22 cellular contexts compared by ENCODE assay signal in the genomic region with DNA sequence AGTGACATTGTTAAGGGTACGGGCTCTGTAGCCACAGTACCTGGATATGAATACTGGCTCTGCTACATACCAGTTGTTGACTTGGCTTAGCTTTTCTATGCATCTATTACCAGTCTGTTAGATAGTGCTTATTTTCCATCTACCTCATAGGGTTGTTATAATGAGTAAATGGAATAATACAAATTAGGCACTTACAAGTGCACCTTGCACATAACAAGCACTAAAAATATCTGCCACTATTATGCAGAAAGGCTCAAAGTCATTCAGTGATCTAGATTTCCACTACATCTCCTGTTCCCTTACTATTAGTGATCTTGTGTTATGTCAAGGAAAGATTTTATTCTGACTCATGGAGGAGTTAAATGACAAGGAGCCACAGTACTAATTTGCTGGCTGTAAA.
"Had no signal": no experiment of that assay in that cellular context is flagged by ENCODE, and none has a peak within 500 bp of the region (broad histone marks: within the 10 kb centered on the region; RNA-seq: fewer than 3 reads in every experiment).

No MANE protein-coding gene starts in this region.

- H3K9me3 Mint-ChIP-seq: natural killer cell; neural progenitor cell; stimulated activated memory B cell treated with anti-CD40 and anti-IgM and Interleukin-4, amounts not matched to agents 10 μg/mL and 1 μg/mL and 100 μg/mL, for 72 hours; stimulated activated naive CD8-positive, alpha-beta T cell treated with anti-CD3 and anti-CD28 coated beads, Interleukin-15, Interleukin-2, amounts not matched to agents 100 ng/mL and 50 ng/mL, for 24 hours; type B pancreatic cell had no signal

- DNase-seq: hippocampal formation; kidney glomerular epithelial cell; left cardiac atrium; mesendoderm; naive B cell; natural killer cell; nephron progenitor cell; occipital lobe; psoas muscle; right lobe of liver; stimulated activated CD4-positive, alpha-beta T cell treated with anti-CD3 and anti-CD28 coated beads, Interleukin-1b, Interleukin-23, amount 100 ng/mL, for 48 hours; stimulated activated CD4-positive, alpha-beta T cell treated with anti-CD3 and anti-CD28 coated beads, Interleukin-2, amount 100 ng/mL, for 48 hours; stimulated activated CD4-positive, alpha-beta T cell treated with anti-CD3 and anti-CD28 coated beads, Interleukin-4, amount 100 ng/mL, for 4 hours; stimulated activated CD8-positive, alpha-beta memory T cell treated with anti-CD3 and anti-CD28 coated beads, Interleukin-4, amount 100 ng/mL, for 48 hours; substantia nigra; uterus had no signal

- H3K36me3 Mint-ChIP-seq: mesothelial cell of epicardium, natural killer cell, neural progenitor cell, type B pancreatic cell had no signal

- H3K27ac Mint-ChIP-seq: mesothelial cell of epicardium; naive B cell; natural killer cell; nephron progenitor cell; neural progenitor cell; stimulated activated memory B cell treated with anti-CD40 and anti-IgM and Interleukin-4, amounts not matched to agents 10 μg/mL and 1 μg/mL and 100 μg/mL, for 72 hours; stimulated activated naive CD8-positive, alpha-beta T cell treated with anti-CD3 and anti-CD28 coated beads, Interleukin-15, Interleukin-2, amounts not matched to agents 100 ng/mL and 50 ng/mL, for 24 hours; type B pancreatic cell had no signal

- H3K27me3 Mint-ChIP-seq: naive B cell; stimulated activated memory B cell treated with anti-CD40 and anti-IgM and Interleukin-4, amounts not matched to agents 10 μg/mL and 1 μg/mL and 100 μg/mL, for 72 hours; stimulated activated naive CD8-positive, alpha-beta T cell treated with anti-CD3 and anti-CD28 coated beads, Interleukin-15, Interleukin-2, amounts not matched to agents 100 ng/mL and 50 ng/mL, for 24 hours; type B pancreatic cell had no signal

- H3K4me3 Mint-ChIP-seq: mesothelial cell of epicardium; naive B cell; natural killer cell; nephron progenitor cell; neural progenitor cell; stimulated activated memory B cell treated with anti-CD40 and anti-IgM and Interleukin-4, amounts not matched to agents 10 μg/mL and 1 μg/mL and 100 μg/mL, for 72 hours; stimulated activated naive CD8-positive, alpha-beta T cell treated with anti-CD3 and anti-CD28 coated beads, Interleukin-15, Interleukin-2, amounts not matched to agents 100 ng/mL and 50 ng/mL, for 24 hours; type B pancreatic cell had no signal

- H3K4me1 Mint-ChIP-seq: mesothelial cell of epicardium; natural killer cell; nephron progenitor cell; neural progenitor cell; stimulated activated memory B cell treated with anti-CD40 and anti-IgM and Interleukin-4, amounts not matched to agents 10 μg/mL and 1 μg/mL and 100 μg/mL, for 72 hours had no signal

- ATAC-seq: left cardiac atrium; left lobe of liver; natural killer cell; psoas muscle; right lobe of liver; stimulated activated memory B cell treated with anti-CD40 and anti-IgM and Interleukin-4, amounts not matched to agents 10 μg/mL and 1 μg/mL and 100 μg/mL, for 72 hours had no signal
